In the genomic region with DNA sequence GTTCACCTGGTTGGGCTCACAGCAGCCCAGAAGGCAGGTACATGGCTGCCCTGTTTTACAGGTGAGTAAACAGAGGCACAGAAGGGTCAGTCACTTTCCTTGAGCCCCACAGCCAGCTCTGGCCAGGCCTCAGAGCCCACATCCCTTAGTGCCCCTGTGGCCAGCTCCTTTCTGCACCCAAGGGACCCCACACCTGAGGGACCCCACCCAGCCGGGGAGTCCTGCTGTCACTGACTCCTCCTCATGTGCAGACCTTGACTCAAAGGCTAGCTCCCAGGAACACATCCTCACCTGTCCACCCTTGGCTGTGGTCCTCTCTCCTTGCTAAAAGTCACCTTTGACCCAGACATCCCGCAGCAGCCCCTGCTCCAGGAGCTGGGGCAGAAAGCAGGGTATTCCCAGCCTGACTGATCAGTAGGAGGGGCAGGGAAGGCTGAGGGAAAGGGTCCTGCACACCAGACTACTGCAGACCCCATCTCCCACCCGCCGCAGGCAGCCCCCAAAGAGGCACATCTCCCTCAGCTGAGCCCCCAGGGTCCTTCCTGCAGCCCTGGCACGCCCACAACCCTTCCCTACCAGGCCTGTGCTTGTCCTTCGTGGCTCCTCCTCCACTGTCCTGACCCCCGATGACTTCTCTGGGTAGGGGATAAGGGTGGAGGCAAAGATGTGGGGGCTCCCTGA, we compare ENCODE assay signal across 1 cellular context.
TF ChIP-seq lines count a peak whose summit lies in the region.

No MANE protein-coding gene starts in this region.

TF ChIP-seq in H1, 55 proteins besides CTCF, POLR2A, EP300 and RAD21:
- TF ChIP-seq PHF8 (conservative IDR thresholded peaks at IDR 0.05; ENCODE audit: low read depth, low read length): no peak
- no peak for TF ChIP-seq CHD1 (IDR thresholded peaks at IDR 0.05; ENCODE audit: low read depth, low read length)
- TF ChIP-seq SP1 (IDR thresholded peaks at IDR 0.05; ENCODE audit: low read depth, low read length): no peak
- TF ChIP-seq HDAC6 (IDR thresholded peaks at IDR 0.05; ENCODE audit: low read depth, low read length): no peak
- TF ChIP-seq BRCA1 (IDR thresholded peaks at IDR 0.05; ENCODE audit: low read depth, low read length): no peak
- no peak for TF ChIP-seq SIX5 (IDR thresholded peaks at IDR 0.05; ENCODE audit: low read depth, low read length)
- TF ChIP-seq RFX5 (IDR thresholded peaks at IDR 0.05; ENCODE audit: borderline replicate concordance, low read depth, low read length): no peak
- no peak for TF ChIP-seq ZNF274 (IDR thresholded peaks at IDR 0.05; ENCODE audit: borderline replicate concordance, extremely low read depth, low read length)
TF ChIP-seq in H1: peak in this region for 0.
